Comparison of ENCODE assay signal across 15 cellular contexts in genomic region chr2:3563521-3563976, GRCh38. TPM values are rescaled to one million over a fixed set of nuclear protein-coding genes. Genes with fewer than 3 reads are reported as not detected.
DNase-seq lines count a peak whose midpoint lies in the region; ATAC-seq and TF ChIP-seq lines count a peak whose summit lies in the region.
"Had no signal": no experiment of that assay in that cellular context is flagged by ENCODE, and none has a peak within 500 bp of the region (broad histone marks: within the 10 kb centered on the region; RNA-seq: fewer than 3 reads in every experiment).

No MANE protein-coding gene starts in this region.

- POLR2A ChIA-PET in activated CD4-positive, alpha-beta T cell treated with anti-CD3 and anti-CD28 coated beads, Interleukin-2, amount 10 ng/mL, durations not matched to agents 7 days and 5 days (lab: Charles Lee) = no interaction called here

- no peak overlapping the region for H3K9ac ChIP-seq in SU-DHL-6 (ENCODE audit: low read length)
- H3K9ac ChIP-seq: GM23248 had no signal

- peaks cover 8% of the 10 kb centered on the region for H3K36me3 Mint-ChIP-seq in activated CD4-positive, alpha-beta T cell treated with anti-CD3 and anti-CD28 coated beads, Interleukin-2, amount 10 ng/mL, durations not matched to agents 7 days and 5 days (ENCODE audit: low read depth)

- H2AFZ ChIP-seq in SU-DHL-6 (ENCODE audit: low read depth, low read length, severe bottlenecking) = no peak overlapping the region
- H2AFZ ChIP-seq: GM23248 had no signal

- H3F3A ChIP-seq in SU-DHL-6 (ENCODE audit: insufficient read depth) = peaks cover 11% of the 10 kb centered on the region

- intact Hi-C loops in ascending aorta (cut with DNase I) = no loop called here

- no peaks in the 10 kb centered on the region for H3K79me2 ChIP-seq in SU-DHL-6 (ENCODE audit: insufficient read depth, low read length)

- H3K4me1 Mint-ChIP-seq in activated CD4-positive, alpha-beta T cell treated with anti-CD3 and anti-CD28 coated beads, Interleukin-2, amount 10 ng/mL, durations not matched to agents 7 days and 5 days = peaks cover 28% of the 10 kb centered on the region

- no peaks in the 10 kb centered on the region for H3K4me1 ChIP-seq in ascending aorta
- H3K4me1 ChIP-seq: uterus had no signal

- H3K27ac ChIP-seq in SU-DHL-6 (ENCODE audit: low read depth, low read length) (peak overlapping the region; percentile 15; the same call in 1 of the 2 replicates), ascending aorta (no peak overlapping the region)
- H3K27ac ChIP-seq: coronary artery, gastroesophageal sphincter, GM23248, lower lobe of right lung, psoas muscle, uterus had no signal

- no peaks in the 10 kb centered on the region for H4K20me1 ChIP-seq in SU-DHL-6 (ENCODE audit: low read depth, low read length)

- H3K9me3 ChIP-seq in SU-DHL-6 (ENCODE audit: insufficient read depth, low read length) (no peaks in the 10 kb centered on the region), ascending aorta (no peaks in the 10 kb centered on the region)
- H3K9me3 ChIP-seq: gastroesophageal sphincter, lower lobe of right lung, psoas muscle, uterus had no signal

- H3K36me3 ChIP-seq in SU-DHL-6 (ENCODE audit: low read length) (no peaks in the 10 kb centered on the region), ascending aorta (no peaks in the 10 kb centered on the region)
- H3K36me3 ChIP-seq: lower lobe of right lung, uterus had no signal

- CTCF ChIA-PET in activated CD4-positive, alpha-beta T cell treated with anti-CD3 and anti-CD28 coated beads, Interleukin-2, amount 10 ng/mL, durations not matched to agents 7 days and 5 days (lab: Charles Lee) = interaction anchor here (1.5 kb wide), 1 partner anchor 10 kb away, joined by 4 read pairs; no protein-coding TSS in a partner anchor

- no peak overlapping the region for H3K27ac Mint-ChIP-seq in activated CD4-positive, alpha-beta T cell treated with anti-CD3 and anti-CD28 coated beads, Interleukin-2, amount 10 ng/mL, durations not matched to agents 7 days and 5 days

- H3K4me3 ChIP-seq in SU-DHL-6 (ENCODE audit: insufficient read depth, low read length, poor library complexity, severe bottlenecking) (no peak overlapping the region), ascending aorta (no peak overlapping the region)
- H3K4me3 ChIP-seq: coronary artery, gastroesophageal sphincter, GM23248, lower lobe of right lung, psoas muscle, uterus had no signal

- no peaks in the 10 kb centered on the region for H3K9me3 Mint-ChIP-seq in activated CD4-positive, alpha-beta T cell treated with anti-CD3 and anti-CD28 coated beads, Interleukin-2, amount 10 ng/mL, durations not matched to agents 7 days and 5 days

- H3K27me3 ChIP-seq in SU-DHL-6 (ENCODE audit: low read length) (no peaks in the 10 kb centered on the region), ascending aorta (no peaks in the 10 kb centered on the region)
- H3K27me3 ChIP-seq: gastroesophageal sphincter, uterus had no signal

- H3K9me2 ChIP-seq in SU-DHL-6 (replicated peaks; ENCODE audit: insufficient read depth, low read length) = no peaks in the 10 kb centered on the region

- no peak overlapping the region for H3K4me3 Mint-ChIP-seq in activated CD4-positive, alpha-beta T cell treated with anti-CD3 and anti-CD28 coated beads, Interleukin-2, amount 10 ng/mL, durations not matched to agents 7 days and 5 days

- TF ChIP-seq CTCF in SU-DHL-6 (IDR thresholded peaks at IDR 0.05; ENCODE audit: insufficient read depth, low read length, poor library complexity, severe bottlenecking) (no peak), ascending aorta (IDR thresholded peaks at IDR 0.05) (no peak)

- peak; percentile 61 for ATAC-seq in GM18511 (IDR thresholded peaks at IDR 0.05; ENCODE audit: unreplicated experiment)
- ATAC-seq in GM21367 (IDR thresholded peaks at IDR 0.05; ENCODE audit: unreplicated experiment) = peak; percentile 47
- ATAC-seq in HG03039 (IDR thresholded peaks at IDR 0.05; ENCODE audit: unreplicated experiment) = peak; percentile 50
- ATAC-seq: gastroesophageal sphincter, lower lobe of right lung, psoas muscle had no signal

- DNase-seq in ascending aorta (ENCODE audit: low spot score in 2 of 2) (no peak), NCI-H1105 (lab: John Stamatoyannopoulos, UW) (no peak)
- DNase-seq in stimulated activated CD4-positive, alpha-beta T cell treated with anti-CD3 and anti-CD28 coated beads, Interleukin-1b, Interleukin-23, amount 100 ng/mL, for 48 hours = no peak
- DNase-seq in activated CD4-positive, alpha-beta T cell treated with anti-CD3 and anti-CD28 coated beads, Interleukin-2, amount 10 ng/mL, durations not matched to agents 7 days and 5 days = no peak
- DNase-seq: GM23248; lower lobe of right lung; NK-92 treated with Interleukin-12 subunit alpha and Interleukin-12 subunit beta, amount 100 ng/mL, for 24 hours; psoas muscle; uterus had no signal

- H3K27me3 Mint-ChIP-seq in activated CD4-positive, alpha-beta T cell treated with anti-CD3 and anti-CD28 coated beads, Interleukin-2, amount 10 ng/mL, durations not matched to agents 7 days and 5 days = no peaks in the 10 kb centered on the region

- peak overlapping the region; percentile 29 for H3K4me2 ChIP-seq in SU-DHL-6 (ENCODE audit: low read depth, low read length, poor library complexity, severe bottlenecking)

RNA-seq across cellular contexts. Expression of gene RNASEH1, which starts 5.4 kb away (rescaled TPM):
- total RNA-seq in ascending aorta = 9.3 TPM
- 10 to 100 TPM; 18.7 to 26.0 TPM for total RNA-seq in activated CD4-positive, alpha-beta T cell treated with anti-CD3 and anti-CD28 coated beads, Interleukin-2, amount 10 ng/mL, durations not matched to agents 7 days and 5 days

RNA-seq across cellular contexts. Expression of gene RPS7, which starts 11.5 kb away (rescaled TPM):
- 1,995 TPM for total RNA-seq in ascending aorta
- total RNA-seq in activated CD4-positive, alpha-beta T cell treated with anti-CD3 and anti-CD28 coated beads, Interleukin-2, amount 10 ng/mL, durations not matched to agents 7 days and 5 days = 1,000 to 10,000 TPM; 1,311 to 1,331 TPM

RNA-seq across cellular contexts. Expression of gene COLEC11, which starts 31.4 kb away (rescaled TPM):
- total RNA-seq in ascending aorta = 0.75 TPM
- total RNA-seq in activated CD4-positive, alpha-beta T cell treated with anti-CD3 and anti-CD28 coated beads, Interleukin-2, amount 10 ng/mL, durations not matched to agents 7 days and 5 days = under 1 TPM in 1 of 2 experiments, not detected in 1; 0.35 TPM
- total RNA-seq: GM23248 had no signal

RNA-seq across cellular contexts. Expression of gene ADI1, which starts 44.2 kb away (rescaled TPM):
- total RNA-seq in ascending aorta = 40.9 TPM
- 10 to 100 TPM; 45.7 to 48.2 TPM for total RNA-seq in activated CD4-positive, alpha-beta T cell treated with anti-CD3 and anti-CD28 coated beads, Interleukin-2, amount 10 ng/mL, durations not matched to agents 7 days and 5 days
